8 cellular contexts compared by ENCODE assay signal in the genomic region with DNA sequence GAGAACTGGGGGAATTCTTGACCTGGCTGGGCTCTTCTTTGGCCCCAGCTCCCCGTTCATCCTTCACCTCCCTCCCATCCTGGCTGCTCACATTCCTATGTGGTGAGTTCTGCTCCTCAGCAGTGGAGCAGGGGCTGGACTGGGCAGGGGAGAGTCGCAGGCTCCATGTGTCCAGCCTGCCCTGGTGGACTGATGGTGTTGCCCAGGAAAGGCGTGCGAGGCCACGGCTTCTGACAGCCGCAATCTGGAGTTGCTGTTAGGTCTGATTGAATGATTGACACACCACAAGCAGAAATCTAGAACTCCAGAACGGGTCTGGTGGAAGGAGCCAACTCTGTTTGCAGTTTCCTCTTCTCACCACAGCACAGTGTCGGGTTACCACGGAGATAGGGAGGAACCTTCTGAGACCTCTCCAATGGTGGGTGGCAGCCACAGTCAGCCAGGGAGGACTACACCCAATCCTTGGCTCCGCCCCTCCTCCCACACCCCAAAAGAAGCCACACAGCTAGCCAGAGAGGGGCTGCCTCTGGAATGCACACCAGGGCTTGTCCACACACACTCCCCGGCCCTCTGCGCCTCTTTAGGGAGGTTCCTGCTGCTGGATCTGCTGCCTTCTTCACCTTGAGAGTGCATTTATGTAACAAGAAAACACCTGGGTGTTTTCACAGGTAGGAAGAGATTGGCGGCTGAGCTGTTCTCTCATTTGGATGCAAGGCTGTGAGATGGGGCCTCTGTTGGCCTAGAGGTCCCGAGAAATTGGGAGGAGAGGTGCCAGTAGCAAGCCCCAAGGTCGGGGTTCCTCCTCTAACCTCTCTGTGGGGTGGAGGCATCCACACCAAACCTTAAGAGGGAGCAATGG. TPM values are rescaled to one million over a fixed set of nuclear protein-coding genes. Genes with fewer than 3 reads are reported as not detected.
DNase-seq lines count a peak whose midpoint lies in the region; ATAC-seq lines count a peak whose summit lies in the region.

No MANE protein-coding gene starts in this region.

- H3K36me3 Mint-ChIP-seq in T-cell: peaks cover 3% of the 10 kb centered on the region

- H3K27me3 Mint-ChIP-seq in T-cell: no peaks in the 10 kb centered on the region

- DNase-seq in AG20443 (ENCODE audit: low spot score) (peak; percentile 92), GM19240 (ENCODE audit: insufficient read length, low spot score) (peak; percentile 60), T-cell (peak; percentile 63 to 92 (median 85)), amniotic epithelial cell (ENCODE audit: low read depth) (peak; percentile 72), iPS DF 4.7 (ENCODE audit: extremely low read depth, low spot score) (peak; percentile 36), NCI-H187 treated with DMSO at 0.1 percent for 48 hours (lab: John Stamatoyannopoulos, UW) (no peak)
- DNase-seq in stimulated activated CD4-positive, alpha-beta T cell treated with anti-CD3 and anti-CD28 coated beads, Interleukin-2, amount 100 ng/mL, for 24 hours: peak; percentile 76 to 79

- ATAC-seq in HG03354 (IDR thresholded peaks at IDR 0.05; ENCODE audit: poor library complexity, severe bottlenecking, unreplicated experiment) (peak; percentile 80), T-cell (replicated peaks in 1 of 4) (peak; percentile 83 to 86 (median 84))

- peak overlapping the region; percentile 65 to 81 (median 67) for H3K4me3 Mint-ChIP-seq in T-cell

- no peaks in the 10 kb centered on the region for H3K9me3 Mint-ChIP-seq in T-cell

- POLR2A ChIA-PET in T-cell (lab: Charles Lee): interaction anchor here (0.6 to 1.8 kb wide), 20 partner anchors 7 to 1007 kb away, joined by 3 to 18 read pairs (median 5); no protein-coding TSS in a partner anchor

- CTCF ChIA-PET in T-cell (lab: Charles Lee): interaction anchor here in 1 of 2 donors (1.0 to 2.3 kb wide), 5 partner anchors 35 to 137 kb away, joined by 4 to 7 read pairs (median 6); no protein-coding TSS in a partner anchor

- peak overlapping the region; percentile 97 to 98 for H3K27ac Mint-ChIP-seq in T-cell

- H3K4me1 Mint-ChIP-seq in T-cell: peaks cover 92 to 98% (median 94%) of the 10 kb centered on the region in 3 donors

RNA-seq across cellular contexts. Expression of a gene that starts 56.4 kb away (rescaled TPM):
- 1,000 to 10,000 TPM in 1 of 5 donors, 100 to 1,000 TPM in 4; 732 to 1,108 (median 781) TPM for total RNA-seq in T-cell
